ENCODE assay signal across 1 cellular context in the genomic region with DNA sequence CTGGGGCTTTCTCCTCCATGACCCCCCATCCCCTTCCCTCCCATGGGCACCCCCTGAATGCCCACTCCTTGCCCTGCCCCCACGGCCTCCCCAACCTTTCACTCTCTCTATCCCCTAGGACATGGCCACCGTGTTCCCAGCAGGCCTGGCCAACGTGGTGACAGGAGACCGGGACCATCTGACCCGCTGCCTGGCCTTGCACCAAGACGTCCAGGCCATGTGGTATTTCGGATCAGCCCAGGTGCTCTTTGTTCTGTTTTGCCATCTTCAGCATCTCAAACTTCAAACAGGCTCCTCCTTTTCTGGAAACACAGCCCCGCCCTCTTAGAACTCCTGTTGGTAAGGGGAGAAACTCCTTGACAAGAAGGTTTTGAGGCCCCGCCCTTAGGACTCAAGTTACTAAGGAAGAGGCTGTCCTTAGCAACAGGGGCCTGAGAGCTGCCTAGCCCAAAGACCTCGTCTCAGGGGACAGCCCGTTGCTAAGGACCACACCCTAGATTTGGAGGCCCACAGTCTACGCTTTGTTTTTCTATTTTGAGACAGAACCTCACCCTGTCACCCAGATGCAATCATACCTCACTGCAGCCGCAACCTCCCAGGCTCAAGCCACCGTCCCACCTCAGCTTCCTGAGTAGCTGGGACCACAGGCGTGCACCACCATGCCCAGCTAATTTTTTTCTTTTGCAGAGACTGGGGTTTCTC.
TF ChIP-seq lines count a peak whose summit lies in the region.

No MANE protein-coding gene starts in this region.

TF ChIP-seq in WTC11, 78 proteins besides CTCF, POLR2A, EP300 and RAD21 (continued from another document):
- TF ChIP-seq, protein P1, sequence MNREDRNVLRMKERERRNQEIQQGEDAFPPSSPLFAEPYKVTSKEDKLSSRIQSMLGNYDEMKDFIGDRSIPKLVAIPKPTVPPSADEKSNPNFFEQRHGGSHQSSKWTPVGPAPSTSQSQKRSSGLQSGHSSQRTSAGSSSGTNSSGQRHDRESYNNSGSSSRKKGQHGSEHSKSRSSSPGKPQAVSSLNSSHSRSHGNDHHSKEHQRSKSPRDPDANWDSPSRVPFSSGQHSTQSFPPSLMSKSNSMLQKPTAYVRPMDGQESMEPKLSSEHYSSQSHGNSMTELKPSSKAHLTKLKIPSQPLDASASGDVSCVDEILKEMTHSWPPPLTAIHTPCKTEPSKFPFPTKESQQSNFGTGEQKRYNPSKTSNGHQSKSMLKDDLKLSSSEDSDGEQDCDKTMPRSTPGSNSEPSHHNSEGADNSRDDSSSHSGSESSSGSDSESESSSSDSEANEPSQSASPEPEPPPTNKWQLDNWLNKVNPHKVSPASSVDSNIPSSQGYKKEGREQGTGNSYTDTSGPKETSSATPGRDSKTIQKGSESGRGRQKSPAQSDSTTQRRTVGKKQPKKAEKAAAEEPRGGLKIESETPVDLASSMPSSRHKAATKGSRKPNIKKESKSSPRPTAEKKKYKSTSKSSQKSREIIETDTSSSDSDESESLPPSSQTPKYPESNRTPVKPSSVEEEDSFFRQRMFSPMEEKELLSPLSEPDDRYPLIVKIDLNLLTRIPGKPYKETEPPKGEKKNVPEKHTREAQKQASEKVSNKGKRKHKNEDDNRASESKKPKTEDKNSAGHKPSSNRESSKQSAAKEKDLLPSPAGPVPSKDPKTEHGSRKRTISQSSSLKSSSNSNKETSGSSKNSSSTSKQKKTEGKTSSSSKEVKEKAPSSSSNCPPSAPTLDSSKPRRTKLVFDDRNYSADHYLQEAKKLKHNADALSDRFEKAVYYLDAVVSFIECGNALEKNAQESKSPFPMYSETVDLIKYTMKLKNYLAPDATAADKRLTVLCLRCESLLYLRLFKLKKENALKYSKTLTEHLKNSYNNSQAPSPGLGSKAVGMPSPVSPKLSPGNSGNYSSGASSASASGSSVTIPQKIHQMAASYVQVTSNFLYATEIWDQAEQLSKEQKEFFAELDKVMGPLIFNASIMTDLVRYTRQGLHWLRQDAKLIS (CRISPR knock-in tag; IDR thresholded peaks at IDR 0.05; ENCODE audit: borderline replicate concordance): no peak
- no peak for TF ChIP-seq ZNF396 (CRISPR knock-in tag; IDR thresholded peaks at IDR 0.05; ENCODE audit: borderline replicate concordance)
- no peak for TF ChIP-seq RELA (CRISPR knock-in tag; IDR thresholded peaks at IDR 0.05; ENCODE audit: borderline replicate concordance)
- no peak for TF ChIP-seq ZNF121 (CRISPR knock-in tag; IDR thresholded peaks at IDR 0.05)
- no peak for TF ChIP-seq NFE2L1 (CRISPR knock-in tag; IDR thresholded peaks at IDR 0.05)
- TF ChIP-seq MXD4 (CRISPR knock-in tag; IDR thresholded peaks at IDR 0.05; ENCODE audit: borderline replicate concordance): no peak
- TF ChIP-seq GRHL2 (CRISPR knock-in tag; IDR thresholded peaks at IDR 0.05; ENCODE audit: insufficient replicate concordance, severe bottlenecking): no peak
- TF ChIP-seq, protein P2, sequence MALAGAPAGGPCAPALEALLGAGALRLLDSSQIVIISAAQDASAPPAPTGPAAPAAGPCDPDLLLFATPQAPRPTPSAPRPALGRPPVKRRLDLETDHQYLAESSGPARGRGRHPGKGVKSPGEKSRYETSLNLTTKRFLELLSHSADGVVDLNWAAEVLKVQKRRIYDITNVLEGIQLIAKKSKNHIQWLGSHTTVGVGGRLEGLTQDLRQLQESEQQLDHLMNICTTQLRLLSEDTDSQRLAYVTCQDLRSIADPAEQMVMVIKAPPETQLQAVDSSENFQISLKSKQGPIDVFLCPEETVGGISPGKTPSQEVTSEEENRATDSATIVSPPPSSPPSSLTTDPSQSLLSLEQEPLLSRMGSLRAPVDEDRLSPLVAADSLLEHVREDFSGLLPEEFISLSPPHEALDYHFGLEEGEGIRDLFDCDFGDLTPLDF (CRISPR knock-in tag; IDR thresholded peaks at IDR 0.05): no peak
- TF ChIP-seq SMAD4 (CRISPR knock-in tag; IDR thresholded peaks at IDR 0.05): no peak
TF ChIP-seq in WTC11: peak in this region for 0.
